ENCODE assay signal across 8 cellular contexts in the genomic region with DNA sequence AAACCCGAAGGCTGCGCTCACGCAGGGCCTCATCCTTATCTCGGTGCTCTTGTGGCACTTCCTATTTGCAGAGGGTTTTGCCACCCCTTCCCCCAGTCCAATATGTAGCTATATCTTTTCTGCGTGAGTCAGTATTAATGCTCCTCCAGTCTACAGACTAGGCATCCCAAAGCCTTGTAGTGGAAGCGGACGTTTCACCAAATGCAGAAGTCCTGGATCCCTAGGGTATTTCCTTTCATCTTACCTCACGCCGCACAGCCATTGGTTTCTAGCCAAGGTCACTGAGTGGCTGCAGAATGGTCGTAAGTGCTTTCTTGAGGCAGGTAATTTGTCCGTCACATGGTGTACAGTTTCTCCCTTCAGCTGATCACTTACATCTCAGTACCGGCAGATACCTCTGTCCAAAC. TPM values are rescaled to one million over a fixed set of nuclear protein-coding genes. Genes with fewer than 3 reads are reported as not detected.
A peak's percentile ranks its signal among the peaks of the same experiment; 100 is the strongest.
DNase-seq lines count a peak whose midpoint lies in the region; ATAC-seq and TF ChIP-seq lines count a peak whose summit lies in the region.
"Not testable (repeated sequence)": the region's sequence is repeated elsewhere in the genome, so short reads cannot be mapped to it uniquely, and the experiment has no call there.

No MANE protein-coding gene starts in this region.

- not testable (repeated sequence) for H3K9me3 ChIP-seq in T-helper 17 cell (ENCODE audit: control insufficient read depth, low read length, poor library complexity, severe bottlenecking); mammary epithelial cell (replicated peaks; ENCODE audit: insufficient read depth, low read length); right atrium auricular region

- not testable (repeated sequence) for H3K27me3 Mint-ChIP-seq in T-helper 17 cell; nephron progenitor cell (ENCODE audit: low read depth, poor library complexity)

- H3K27ac Mint-ChIP-seq in T-helper 17 cell (peak overlapping the region; percentile 97), nephron progenitor cell (peak overlapping the region; percentile 98)

- DNase-seq in GM12864 (ENCODE audit: low read depth); T-helper 17 cell; right atrium auricular region (ENCODE audit: low spot score); nephron progenitor cell: not testable (repeated sequence)
- DNase-seq in NCI-H146 treated with DMSO at 0.1 percent for 48 hours (lab: John Stamatoyannopoulos, UW; ENCODE audit: unreplicated experiment) (peak; percentile 1), mammary epithelial cell (peak; percentile 50)

- H3K4me1 Mint-ChIP-seq in T-helper 17 cell (peaks cover 37% of the 10 kb centered on the region), nephron progenitor cell (peaks cover 29% of the 10 kb centered on the region)

- CTCF ChIA-PET in mammary epithelial cell (lab: Charles Lee; ENCODE audit: low non-redundant PET): not testable (repeated sequence)

- H3K4me3 ChIP-seq in GM12864 (ENCODE audit: low read depth, low read length): peak overlapping the region; percentile 87
- H3K4me3 ChIP-seq in mammary epithelial cell (replicated peaks in 1 of 3; ENCODE audit: insufficient read depth in 1 of 3, low read depth in 2 of 3, low read length in 3 of 3): peak overlapping the region; percentile 88 to 93 (median 91)
- H3K4me3 ChIP-seq in right atrium auricular region: peak overlapping the region; percentile 83 to 92
- peak overlapping the region; percentile 97 for H3K4me3 ChIP-seq in urinary bladder (ENCODE audit: low read depth, low read length)

- peaks cover 17% of the 10 kb centered on the region for H3K9me3 Mint-ChIP-seq in nephron progenitor cell

- H3K4me2 ChIP-seq in mammary epithelial cell (ENCODE audit: insufficient read depth, low read depth, low read length): peak overlapping the region; percentile 82

- in situ Hi-C loops in mammary epithelial cell (cut with MboI; ENCODE audit: low sequenced_read_pairs in 2 of 2): not testable (repeated sequence)

- H3K36me3 ChIP-seq in mammary epithelial cell (ENCODE audit: insufficient read depth, low read length); right atrium auricular region; urinary bladder (ENCODE audit: insufficient read depth): not testable (repeated sequence)

- peak overlapping the region; percentile 89 for H3K9ac ChIP-seq in mammary epithelial cell (ENCODE audit: insufficient read depth, low read length)

- not testable (repeated sequence) for H3K36me3 Mint-ChIP-seq in T-helper 17 cell (ENCODE audit: low read depth)
- H3K36me3 Mint-ChIP-seq in nephron progenitor cell (ENCODE audit: low read depth): peaks cover 31% of the 10 kb centered on the region

- ATAC-seq in HG02678 (IDR thresholded peaks at IDR 0.05; ENCODE audit: unreplicated experiment) (peak; percentile 21), T-helper 17 cell (peak; percentile 42)

- H3K4me3 Mint-ChIP-seq in T-helper 17 cell (peak overlapping the region; percentile 95), nephron progenitor cell (peak overlapping the region; percentile 97)

- peak overlapping the region; percentile 86 for H3K27ac ChIP-seq in mammary epithelial cell (ENCODE audit: insufficient read depth, low read depth, low read length)
- H3K27ac ChIP-seq in right atrium auricular region: peak overlapping the region; percentile 93 to 97
- peak overlapping the region; percentile 96 for H3K27ac ChIP-seq in urinary bladder (ENCODE audit: low read depth)

- H3K4me1 ChIP-seq in mammary epithelial cell (ENCODE audit: insufficient read depth, low read length) (peaks cover 24% of the 10 kb centered on the region), right atrium auricular region (peaks cover 0 to 45% of the 10 kb centered on the region in 2 donors)
- not testable (repeated sequence) for H3K4me1 ChIP-seq in urinary bladder (ENCODE audit: insufficient read depth)

- not testable (repeated sequence) for H3K27me3 ChIP-seq in mammary epithelial cell (ENCODE audit: insufficient read depth, low read length); right atrium auricular region

- dilution Hi-C loops in mammary epithelial cell (cut with HindIII; ENCODE audit: low sequenced_read_pairs): not testable (repeated sequence)

- not testable (repeated sequence) for H4K20me1 ChIP-seq in mammary epithelial cell (ENCODE audit: insufficient read depth, low read length)

- intact Hi-C loops in mammary epithelial cell (cut with micrococcal nuclease): not testable (repeated sequence)

- 0% methylated on average over 8 of the region's 12 CpGs for WGBS in mammary epithelial cell (ENCODE audit: low coverage, missing lambda C conversion rate)
- under 1% methylated on average over 12 of the region's 12 CpGs for WGBS in urinary bladder

- not testable (repeated sequence) for BruUV-seq in mammary epithelial cell (replicated peaks; lab: Mats Ljungman, UMichigan)

- not testable (repeated sequence) for TF ChIP-seq CTCF in GM12864 (IDR thresholded peaks at IDR 0.05; ENCODE audit: low read depth, low read length, missing control alignments); mammary epithelial cell (conservative IDR thresholded peaks at IDR 0.05 in 1 of 2, IDR thresholded peaks at IDR 0.05 in 1 of 2; ENCODE audit: extremely low read depth in 1 of 2, insufficient read depth in 1 of 2, low read depth in 1 of 2, low read length in 2 of 2); right atrium auricular region (IDR thresholded peaks at IDR 0.05); nephron progenitor cell (IDR thresholded peaks at IDR 0.05)

- peak overlapping the region; percentile 92 for H2AFZ ChIP-seq in mammary epithelial cell (ENCODE audit: low read depth, low read length)

- H3K79me2 ChIP-seq in mammary epithelial cell (ENCODE audit: insufficient read depth, low read length): peaks cover 59% of the 10 kb centered on the region

RNA-seq across cellular contexts. Expression of a gene that starts 0.7 kb away (rescaled TPM):
- 100 to 1,000 TPM; 168 to 170 TPM for total RNA-seq in T-helper 17 cell
- total RNA-seq in mammary epithelial cell: 100 to 1,000 TPM; 157 to 509 TPM
- polyA plus RNA-seq in mammary epithelial cell: 153 TPM
- 142 TPM for polyA minus RNA-seq in mammary epithelial cell
- total RNA-seq in right atrium auricular region: 10 to 100 TPM; 77.9 to 82.4 TPM
- 167 TPM for total RNA-seq in urinary bladder
- polyA plus RNA-seq in urinary bladder: 159 TPM

RNA-seq across cellular contexts. Expression of a gene that starts 29.9 kb away (rescaled TPM):
- total RNA-seq in T-helper 17 cell (under 1 TPM; 0.63 to 0.97 TPM), mammary epithelial cell (1 to 10 TPM; 1.7 to 5.7 TPM), right atrium auricular region (1 to 10 TPM; 2.4 to 2.6 TPM), urinary bladder (5.4 TPM)
- polyA plus RNA-seq in mammary epithelial cell (2.8 TPM), urinary bladder (4.1 TPM)
- polyA minus RNA-seq in mammary epithelial cell: 10.9 TPM

RNA-seq across cellular contexts. Expression of a gene that starts 45.2 kb away (rescaled TPM):
- total RNA-seq in T-helper 17 cell (100 to 1,000 TPM; 424 to 465 TPM), mammary epithelial cell (100 to 1,000 TPM; 191 to 636 TPM), right atrium auricular region (100 to 1,000 TPM; 651 to 803 TPM), urinary bladder (248 TPM)
- polyA plus RNA-seq in mammary epithelial cell (987 TPM), urinary bladder (1,227 TPM)
- 365 TPM for polyA minus RNA-seq in mammary epithelial cell

RNA-seq across cellular contexts. Expression of a gene that starts 53.1 kb away (rescaled TPM):
- total RNA-seq in T-helper 17 cell: under 1 TPM in 1 of 2 donors, not detected in 1; 0.32 TPM
- under 1 TPM in 1 of 2 donors, not detected in 1; 0.17 TPM for total RNA-seq in mammary epithelial cell
- 0.11 TPM for polyA plus RNA-seq in mammary epithelial cell
- polyA minus RNA-seq in mammary epithelial cell: not detected
- under 1 TPM in 1 of 2 donors, not detected in 1; 0.71 TPM for total RNA-seq in right atrium auricular region
- not detected for total RNA-seq in urinary bladder
- 0.61 TPM for polyA plus RNA-seq in urinary bladder

RNA-seq across cellular contexts. Expression of a gene that starts 53.2 kb away (rescaled TPM):
- total RNA-seq in T-helper 17 cell: not detected
- total RNA-seq in mammary epithelial cell: 10 to 100 TPM; 32.7 to 41.5 TPM
- polyA plus RNA-seq in mammary epithelial cell: 94.3 TPM
- 118 TPM for polyA minus RNA-seq in mammary epithelial cell
- 1 to 10 TPM; 1.9 to 3.3 TPM for total RNA-seq in right atrium auricular region
- 0.79 TPM for total RNA-seq in urinary bladder
- polyA plus RNA-seq in urinary bladder: 2.4 TPM
